Comparison of ENCODE assay signal across 23 cellular contexts in genomic region chr21:9753943-9754342, GRCh38.
"Had no signal": no experiment of that assay in that cellular context is flagged by ENCODE, and none has a peak within 500 bp of the region (broad histone marks: within the 10 kb centered on the region; RNA-seq: fewer than 3 reads in every experiment).

No MANE protein-coding gene starts in this region.

- FAIRE-seq: K562 had no signal

- ATAC-seq: K562, PC-3, Right ventricle myocardium inferior had no signal

- H3K9ac ChIP-seq: KMS-11 had no signal

- H3K36me3 ChIP-seq: Peyer's patch, SJSA1 had no signal

- DNase-seq: Kasumi-1, MM.1S, NCI-H1092 treated with DMSO at 0.1 percent for 48 hours, NCI-H1417, NCI-H1436 treated with DMSO at 0.1 percent for 48 hours, NCI-H1694, NCI-H187 treated with DMSO at 0.1 percent for 48 hours, NCI-H2029 treated with DMSO at 0.1 percent for 48 hours, NCI-H2171 treated with DMSO at 0.1 percent for 48 hours, NCI-H345, NCI-H446 treated with DMSO at 0.1 percent for 48 hours, NCI-H524, NCI-H526 treated with DMSO at 0.1 percent for 48 hours, NCI-H748 treated with DMSO at 0.1 percent for 48 hours, PC-3, Peyer's patch, SHP77 treated with DMSO at 0.1 percent for 48 hours had no signal

- H3K27me3 ChIP-seq: Peyer's patch, SJSA1 had no signal

- H3K36me3 Mint-ChIP-seq: IgD-negative memory B cell had no signal

- H3K4me3 ChIP-seq: K562, Peyer's patch, SJSA1, SK-N-MC had no signal

- H3K4me1 ChIP-seq: Peyer's patch, SJSA1 had no signal

- H3K4me2 ChIP-seq: KMS-11 had no signal

- H3K4me3 Mint-ChIP-seq: IgD-negative memory B cell had no signal

- H3K27me3 Mint-ChIP-seq: IgD-negative memory B cell had no signal

- H3K27ac Mint-ChIP-seq: IgD-negative memory B cell had no signal

- H3K27ac ChIP-seq: KMS-11, Peyer's patch, SJSA1, SK-N-MC had no signal

- H3K4me1 Mint-ChIP-seq: IgD-negative memory B cell had no signal
